Comparison of ENCODE assay signal across 22 cellular contexts in the genomic region with DNA sequence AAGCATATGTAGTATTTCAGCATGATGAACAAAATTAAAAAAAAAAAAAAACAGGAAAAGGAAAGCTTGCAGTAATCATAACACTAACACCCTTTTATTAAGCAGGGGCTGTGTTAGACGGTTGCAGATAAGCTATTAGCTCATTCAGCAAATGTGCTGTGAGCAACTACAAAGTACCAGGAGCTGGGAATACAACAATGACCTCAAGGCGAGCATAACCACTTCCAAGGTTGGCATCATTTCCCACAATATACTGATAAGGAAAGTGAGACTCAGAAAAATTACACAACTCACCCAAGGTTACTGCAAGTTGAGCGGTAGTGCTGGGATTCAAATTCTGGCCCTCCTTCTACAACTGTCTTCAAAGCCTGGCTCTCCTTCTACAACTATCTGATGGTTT. TPM values are rescaled to one million over a fixed set of nuclear protein-coding genes. Genes with fewer than 3 reads are reported as not detected.
DNase-seq lines count a peak whose midpoint lies in the region; ATAC-seq and TF ChIP-seq lines count a peak whose summit lies in the region.
"Had no signal": no experiment of that assay in that cellular context is flagged by ENCODE, and none has a peak within 500 bp of the region (broad histone marks: within the 10 kb centered on the region; RNA-seq: fewer than 3 reads in every experiment).

No MANE protein-coding gene starts in this region.

- peaks cover 18% of the 10 kb centered on the region for H3K4me1 Mint-ChIP-seq in activated CD4-positive, alpha-beta memory T cell treated with anti-CD3 and anti-CD28 coated beads for 36 hours (ENCODE audit: low read depth)

- WGBS in aorta, 2 donors: 34 to 39% methylated on average over 3 of the region's 3 CpGs

- no peak overlapping the region for H3K4me3 Mint-ChIP-seq in activated CD4-positive, alpha-beta memory T cell treated with anti-CD3 and anti-CD28 coated beads for 36 hours
- H3K4me3 Mint-ChIP-seq: activated CD8-positive, alpha-beta T cell treated with anti-CD3 and anti-CD28 coated beads for 36 hours; naive B cell had no signal

- no peak overlapping the region for H3K27ac Mint-ChIP-seq in activated CD4-positive, alpha-beta memory T cell treated with anti-CD3 and anti-CD28 coated beads for 36 hours
- H3K27ac Mint-ChIP-seq: activated CD8-positive, alpha-beta T cell treated with anti-CD3 and anti-CD28 coated beads for 36 hours; naive B cell had no signal

- no peaks in the 10 kb centered on the region for H3K9me3 ChIP-seq in right atrium auricular region
- H3K9me3 ChIP-seq in aorta (ENCODE audit: control insufficient read depth, low read length): no peaks in the 10 kb centered on the region
- H3K9me3 ChIP-seq: stomach had no signal

- peaks cover 3% of the 10 kb centered on the region for H3K36me3 Mint-ChIP-seq in activated CD4-positive, alpha-beta memory T cell treated with anti-CD3 and anti-CD28 coated beads for 36 hours

- in situ Hi-C loops in astrocyte of the spinal cord (cut with HindIII; ENCODE audit: low sequenced_read_pairs): no loop called here

- H3K9me3 Mint-ChIP-seq in activated CD4-positive, alpha-beta memory T cell treated with anti-CD3 and anti-CD28 coated beads for 36 hours: no peaks in the 10 kb centered on the region
- H3K9me3 Mint-ChIP-seq: activated CD8-positive, alpha-beta T cell treated with anti-CD3 and anti-CD28 coated beads for 36 hours; naive B cell had no signal

- H3K27ac ChIP-seq in right atrium auricular region (no peak overlapping the region), aorta (ENCODE audit: low read depth in 1 of 2, low read length in 2 of 2) (no peak overlapping the region)

- no peak for DNase-seq in Right ventricle myocardium superior
- no peak for DNase-seq in right atrium auricular region (ENCODE audit: low spot score)
- peak; percentile 16 for DNase-seq in astrocyte of the spinal cord (ENCODE audit: low read depth, low spot score)
- no peak for DNase-seq in left ventricle myocardium superior
- no peak for DNase-seq in aorta
- no peak for DNase-seq in activated CD4-positive, alpha-beta memory T cell treated with anti-CD3 and anti-CD28 coated beads for 36 hours
- DNase-seq in NCI-H510A (lab: John Stamatoyannopoulos, UW): no peak
- DNase-seq: activated CD8-positive, alpha-beta T cell treated with anti-CD3 and anti-CD28 coated beads for 36 hours; activated T-cell treated with anti-CD3 and anti-CD28 coated beads, Interleukin-2, amount 50 U/mL, for 1 hour; amniotic stem cell; Caco-2; effector CD4-positive, alpha-beta T cell; kidney; naive B cell; NCI-H1417 treated with DMSO at 0.1 percent for 48 hours; NCI-H2107; NCI-H524 treated with DMSO at 0.1 percent for 48 hours; nucleus accumbens; stomach; T1000; trophoblast cell had no signal

- intact Hi-C loops in Right ventricle myocardium superior (cut with DNase I) (no loop called here), left ventricle myocardium superior (cut with micrococcal nuclease) (no loop called here), aorta (cut with DNase I) (no loop called here)
- intact Hi-C loops in activated CD4-positive, alpha-beta memory T cell treated with anti-CD3 and anti-CD28 coated beads for 36 hours (cut with micrococcal nuclease): no loop called here

- H3K27me3 Mint-ChIP-seq in activated CD4-positive, alpha-beta memory T cell treated with anti-CD3 and anti-CD28 coated beads for 36 hours: no peaks in the 10 kb centered on the region
- H3K27me3 Mint-ChIP-seq: activated CD8-positive, alpha-beta T cell treated with anti-CD3 and anti-CD28 coated beads for 36 hours; naive B cell had no signal

- H3K36me3 ChIP-seq in right atrium auricular region (no peaks in the 10 kb centered on the region), aorta (ENCODE audit: control insufficient read depth in 1 of 2, insufficient read depth in 2 of 2, low read length in 1 of 2) (no peaks in the 10 kb centered on the region)
- H3K36me3 ChIP-seq: stomach had no signal

- ATAC-seq in Right ventricle myocardium superior (ENCODE audit: poor library complexity) (peak; percentile 92), left ventricle myocardium superior (peak; percentile 92), aorta (ENCODE audit: low FRiP score) (peak; percentile 46), GM19328 (IDR thresholded peaks at IDR 0.05; ENCODE audit: unreplicated experiment) (no peak)
- ATAC-seq: activated CD8-positive, alpha-beta T cell treated with anti-CD3 and anti-CD28 coated beads for 36 hours had no signal

- H3K4me1 ChIP-seq in right atrium auricular region (no peaks in the 10 kb centered on the region), aorta (ENCODE audit: control insufficient read depth in 1 of 2, insufficient read depth in 2 of 2, low read length in 2 of 2) (no peaks in the 10 kb centered on the region)

- H3K27me3 ChIP-seq in right atrium auricular region (no peaks in the 10 kb centered on the region), aorta (ENCODE audit: control insufficient read depth in 1 of 2, insufficient read depth in 2 of 2, low read length in 1 of 2) (no peaks in the 10 kb centered on the region)
- H3K27me3 ChIP-seq: stomach had no signal

- CTCF ChIA-PET in activated CD4-positive, alpha-beta memory T cell treated with anti-CD3 and anti-CD28 coated beads for 36 hours (lab: Charles Lee): no interaction called here

- POLR2A ChIA-PET in activated CD4-positive, alpha-beta memory T cell treated with anti-CD3 and anti-CD28 coated beads for 36 hours (lab: Charles Lee): interaction anchor here (1.3 kb wide), 1 partner anchor 96 kb away, joined by 5 read pairs; no protein-coding TSS in a partner anchor

- H3K4me3 ChIP-seq in right atrium auricular region (no peak overlapping the region), astrocyte of the spinal cord (ENCODE audit: low read depth, low read length) (no peak overlapping the region), aorta (ENCODE audit: low read length in 2 of 2) (no peak overlapping the region)
- H3K4me3 ChIP-seq: stomach had no signal

- TF ChIP-seq CTCF in right atrium auricular region (IDR thresholded peaks at IDR 0.05) (no peak), astrocyte of the spinal cord (IDR thresholded peaks at IDR 0.05; ENCODE audit: low read depth, low read length) (no peak)

RNA-seq across cellular contexts. Expression of gene ACTR3, which starts 38.2 kb away (rescaled TPM):
- 106 TPM for total RNA-seq in Right ventricle myocardium superior
- 10 to 100 TPM; 68.5 to 70.5 TPM for total RNA-seq in right atrium auricular region
- total RNA-seq in left ventricle myocardium superior: 117 TPM
- total RNA-seq in aorta: 100 to 1,000 TPM; 222 to 318 TPM
- 100 to 1,000 TPM in 1 of 2 donors, 10 to 100 TPM in 1; 66.3 to 126 TPM for polyA plus RNA-seq in aorta
- 100 to 1,000 TPM; 653 to 668 TPM for total RNA-seq in activated CD4-positive, alpha-beta memory T cell treated with anti-CD3 and anti-CD28 coated beads for 36 hours
